In genomic region chrX:15320297-15320696, GRCh38 we compare ENCODE assay signal across 27 cellular contexts. TPM values are rescaled to one million over a fixed set of nuclear protein-coding genes. Genes with fewer than 3 reads are reported as not detected.
DNase-seq lines count a peak whose midpoint lies in the region; ATAC-seq, FAIRE-seq and TF ChIP-seq lines count a peak whose summit lies in the region.
"Had no signal": no experiment of that assay in that cellular context is flagged by ENCODE, and none has a peak within 500 bp of the region (broad histone marks: within the 10 kb centered on the region; RNA-seq: fewer than 3 reads in every experiment).

No MANE protein-coding gene starts in this region.

- no peak for TF ChIP-seq CTCF in D721Med (IDR thresholded peaks at IDR 0.05; ENCODE audit: insufficient read depth, missing control alignments)

- peaks cover 36% of the 10 kb centered on the region for H3K36me3 ChIP-seq in HAP-1 (replicated peaks)
- H3K36me3 ChIP-seq: MG63 had no signal

- peak; percentile 79 for FAIRE-seq in D721Med (lab: Jason Lieb, UNC)
- FAIRE-seq: G401.6, RCC 7860 had no signal

- no peak for DNase-seq in D721Med (ENCODE audit: insufficient read length, low spot score)
- DNase-seq in OCI-M1 (lab: John Stamatoyannopoulos, UW) = peak; percentile 15
- no peak for DNase-seq in caudate nucleus (lab: John Stamatoyannopoulos, UW)
- no peak for DNase-seq in left ventricle myocardium superior
- DNase-seq in T1000 (lab: John Stamatoyannopoulos, UW) = no peak
- DNase-seq in midbrain (lab: John Stamatoyannopoulos, UW) = no peak
- no peak for DNase-seq in DMS114 treated with DMSO at 0.1 percent for 48 hours (lab: John Stamatoyannopoulos, UW; ENCODE audit: unreplicated experiment)
- DNase-seq in HAP-1 (ENCODE audit: low spot score in 2 of 2) = no peak
- DNase-seq: AML-193; CD4-positive, alpha-beta T cell; HCEC 1CT; IMR-90; KG1; MG63; NCI-H1105 treated with DMSO at 0.1 percent for 48 hours; NCI-H146; NCI-H1930; NCI-H2107; NCI-H524; NCI-H774; NK-92 treated with Interleukin-12 subunit alpha and Interleukin-12 subunit beta, amount 100 ng/mL, for 24 hours; SJCRH30 had no signal

- no peaks in the 10 kb centered on the region for H3K27me3 ChIP-seq in HAP-1 (ENCODE audit: low read depth)
- H3K27me3 ChIP-seq: MG63, SJCRH30 had no signal

- intact Hi-C loops in left ventricle myocardium superior (cut with micrococcal nuclease) = no loop called here

- H3K4me3 ChIP-seq in HAP-1 = no peak overlapping the region
- H3K4me3 ChIP-seq: A549; BLaER1 treated with 17β-estradiol and CSF1 and Interleukin-3, amounts not matched to agents 10 nM and 100 nM; GM23338; MG63; SJCRH30 had no signal

- no peaks in the 10 kb centered on the region for H3K9me3 ChIP-seq in HAP-1
- H3K9me3 ChIP-seq: A549, MG63, SJCRH30 had no signal

- H3K4me1 ChIP-seq in HAP-1 = no peaks in the 10 kb centered on the region
- H3K4me1 ChIP-seq: A549, SJCRH30 had no signal

- peak; percentile 56 for ATAC-seq in left ventricle myocardium superior
- ATAC-seq: A549, GM23338 had no signal

- peak overlapping the region; percentile 83 for H3K27ac ChIP-seq in caudate nucleus (ENCODE audit: low read depth, low read length)
- H3K27ac ChIP-seq: A549, SJCRH30 had no signal

- in situ Hi-C loops in HAP-1 (cut with MboI; ENCODE audit: low sequenced_read_pairs) = no loop called here

RNA-seq across cellular contexts. Expression of gene ASB11, which starts 4.9 kb away (rescaled TPM):
- total RNA-seq in left ventricle myocardium superior = 98.2 TPM
- total RNA-seq: CD4-positive, alpha-beta T cell; GM23338; IMR-90; SJCRH30 had no signal

RNA-seq across cellular contexts. Expression of gene PIGA, which starts 15.0 kb away (rescaled TPM):
- total RNA-seq in left ventricle myocardium superior = 3.7 TPM

RNA-seq across cellular contexts. Expression of gene ASB9, which starts 50.4 kb away (rescaled TPM):
- 0.55 TPM for total RNA-seq in left ventricle myocardium superior
